ENCODE assay signal across 8 cellular contexts in the genomic region with DNA sequence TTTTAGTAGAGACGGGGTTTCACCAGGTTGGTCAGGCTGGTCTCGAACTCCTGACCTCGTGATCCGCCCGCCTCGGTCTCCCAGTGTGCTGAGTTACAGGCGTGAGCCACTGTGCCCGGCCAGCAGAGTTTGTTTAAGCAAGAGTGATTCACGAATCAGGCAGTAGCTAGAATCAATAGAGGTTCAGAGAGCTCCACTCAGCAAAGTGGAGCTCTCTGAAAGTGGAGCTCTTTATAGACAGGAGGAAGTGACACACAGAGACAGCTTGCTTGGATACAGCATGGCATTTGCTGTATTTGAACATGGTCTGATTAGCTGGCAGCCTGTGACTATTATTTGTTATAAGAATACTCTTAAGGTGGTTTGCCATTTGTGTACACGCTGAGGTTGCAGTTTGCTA. TPM values are rescaled to one million over a fixed set of nuclear protein-coding genes. Genes with fewer than 3 reads are reported as not detected.
DNase-seq lines count a peak whose midpoint lies in the region; ATAC-seq and TF ChIP-seq lines count a peak whose summit lies in the region.

No MANE protein-coding gene starts in this region.

- ATAC-seq in HG03520 (IDR thresholded peaks at IDR 0.05; ENCODE audit: unreplicated experiment) = no peak
- ATAC-seq in GM21737 (IDR thresholded peaks at IDR 0.05; ENCODE audit: unreplicated experiment) = no peak

- H3K4me3 ChIP-seq in cardiac fibroblast (replicated peaks in 1 of 2; ENCODE audit: low read depth in 2 of 2, low read length in 2 of 2) = no peak overlapping the region

- DNase-seq in GDM1 (lab: John Stamatoyannopoulos, UW) = peak; percentile 47
- DNase-seq in NCI-H2196 (lab: John Stamatoyannopoulos, UW; ENCODE audit: unreplicated experiment) = peak; percentile 6
- DNase-seq in cardiac fibroblast (ENCODE audit: low read depth in 2 of 2) = peak; percentile 46 to 89
- peak; percentile 87 to 93 for DNase-seq in lung microvascular endothelial cell (ENCODE audit: low read depth in 2 of 2)
- DNase-seq in SK-N-DZ (ENCODE audit: low spot score) = no peak
- no peak for DNase-seq in retina

- TF ChIP-seq CTCF in cardiac fibroblast (IDR thresholded peaks at IDR 0.05; ENCODE audit: low read depth, low read length) = no peak

RNA-seq across cellular contexts. Expression of gene CD34, which starts 27.1 kb away (rescaled TPM):
- total RNA-seq in lung microvascular endothelial cell = 14.7 and 25.9 TPM in 2 replicates
- not detected in 2 replicates for polyA plus RNA-seq in SK-N-DZ (2014; cell fraction: cytosol; rRNA removed)
- polyA plus RNA-seq in SK-N-DZ (2014; cell fraction: nucleus; rRNA removed) = 0.01 TPM in 1 of 2 replicates, not detected in the other

Comparison
In these comparisons a context has a peak if more than half of its experiments do, and no peak if none do; other contexts are left out.
1. DNase-seq: peak in GDM1 (single experiment), NCI-H2196 (single experiment), cardiac fibroblast (2 of 2) and lung microvascular endothelial cell (2 of 2); none in SK-N-DZ (single experiment) and retina (single experiment).